11 cellular contexts compared by ENCODE assay signal in the genomic region with DNA sequence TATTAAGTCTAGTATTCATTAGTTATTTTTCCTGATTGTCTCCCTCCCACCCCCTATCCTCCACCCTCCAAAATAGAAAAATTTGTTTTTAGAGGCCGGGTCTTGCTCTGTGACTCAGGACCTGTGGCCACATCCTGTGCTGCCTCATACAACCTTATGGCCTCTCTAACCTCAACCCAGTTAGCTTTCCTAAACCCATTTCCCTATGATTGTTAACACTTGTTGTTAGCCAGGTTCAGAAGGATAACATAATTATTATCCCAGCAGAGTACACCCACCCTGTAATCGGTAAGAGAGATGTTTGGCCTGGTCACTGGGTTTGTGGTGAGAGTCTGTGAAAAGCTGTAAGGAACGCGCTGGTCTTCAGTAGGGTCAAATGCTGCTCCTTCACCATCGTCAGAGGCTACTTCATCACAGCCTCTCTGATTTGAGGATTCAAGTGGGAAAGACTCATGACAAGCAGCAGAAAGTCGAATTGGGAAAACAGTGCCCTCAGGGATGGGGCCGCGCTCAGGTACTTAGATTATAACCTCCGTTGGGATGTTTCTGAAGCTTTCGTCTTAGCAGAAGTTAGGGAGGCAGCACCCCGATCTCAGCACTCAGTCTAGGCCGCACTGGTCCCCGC. TPM values are rescaled to one million over a fixed set of nuclear protein-coding genes. Genes with fewer than 3 reads are reported as not detected.
DNase-seq lines count a peak whose midpoint lies in the region; ATAC-seq and TF ChIP-seq lines count a peak whose summit lies in the region.
"Had no signal": no experiment of that assay in that cellular context is flagged by ENCODE, and none has a peak within 500 bp of the region (broad histone marks: within the 10 kb centered on the region; RNA-seq: fewer than 3 reads in every experiment).

No MANE protein-coding gene starts in this region.

- DNase-seq in adrenal gland (no peak), myocyte (ENCODE audit: low read depth) (peak; percentile 4), cerebellar nuclear complex (lab: John Stamatoyannopoulos, UW) (no peak)
- DNase-seq in stimulated activated CD4-positive, alpha-beta T cell treated with anti-CD3 and anti-CD28 coated beads, Interleukin-4, amount 100 ng/mL, for 24 hours = no peak
- DNase-seq: left ventricle myocardium superior; NCI-H1417; stimulated activated CD4-positive, alpha-beta T cell treated with anti-CD3 and anti-CD28 coated beads, Interleukin-12 subunit alpha, Interleukin-12 subunit beta, amount 100 ng/mL, for 4 hours had no signal

- WGBS in adrenal gland, 4 donors = 74 to 80% (median 77%) methylated on average over 10 to 13 of the region's 13 CpGs

- intact Hi-C loops in adrenal gland (cut with DNase I) = loop anchor here (5.0 to 10.0 kb wide), 2 partner anchors 72 to 200 kb away; a partner anchor contains a TSS

- no peaks in the 10 kb centered on the region for H3K9me3 ChIP-seq in BLaER1 treated with 17β-estradiol and CSF1 and Interleukin-3, amounts not matched to agents 10 nM and 100 nM (replicated peaks in 1 of 11)
- H3K9me3 ChIP-seq in HUES6 (ENCODE audit: control insufficient read depth, insufficient read depth, low read depth, low read length) = no peaks in the 10 kb centered on the region
- H3K9me3 ChIP-seq in adrenal gland (replicated peaks in 1 of 3) = no peaks in the 10 kb centered on the region

- no peak for TF ChIP-seq POLR2A in adrenal gland (IDR thresholded peaks at IDR 0.05)

- TF ChIP-seq CTCF in adrenal gland (IDR thresholded peaks at IDR 0.05) = no peak

- peaks cover 0 to 16% (median 5%) of the 10 kb centered on the region in 11 experiments; a peak in 6 of 22 replicates for H3K36me3 ChIP-seq in BLaER1 treated with 17β-estradiol and CSF1 and Interleukin-3, amounts not matched to agents 10 nM and 100 nM
- H3K36me3 ChIP-seq in HUES6 (ENCODE audit: control insufficient read depth, insufficient read depth, low read length) (no peaks in the 10 kb centered on the region), adrenal gland (replicated peaks in 1 of 2) (no peaks in the 10 kb centered on the region)

- peak overlapping the region in 7 of 11 experiments; percentile 20 to 72 (median 48); a peak in 13 of 22 replicates for H3K27ac ChIP-seq in BLaER1 treated with 17β-estradiol and CSF1 and Interleukin-3, amounts not matched to agents 10 nM and 100 nM
- H3K27ac ChIP-seq in HUES6 (ENCODE audit: low read depth, low read length) (no peak overlapping the region), adrenal gland (peak overlapping the region in 4 of 5 donors; percentile 15 to 92 (median 76))

- H3K4me1 ChIP-seq in BLaER1 treated with 17β-estradiol and CSF1 and Interleukin-3, amounts not matched to agents 10 nM and 100 nM = peaks cover 30 to 71% (median 54%) of the 10 kb centered on the region in 10 experiments
- H3K4me1 ChIP-seq in HUES6 (ENCODE audit: control insufficient read depth, insufficient read depth, low read length) (peaks cover 32% of the 10 kb centered on the region), adrenal gland (replicated peaks in 1 of 2) (peaks cover 9 to 38% of the 10 kb centered on the region in 2 donors)

- peaks cover 0 to 18% (median 8%) of the 10 kb centered on the region in 11 experiments; a peak in 12 of 22 replicates for H4K20me1 ChIP-seq in BLaER1 treated with 17β-estradiol and CSF1 and Interleukin-3, amounts not matched to agents 10 nM and 100 nM

- no peaks in the 10 kb centered on the region for H3K27me3 ChIP-seq in BLaER1 treated with 17β-estradiol and CSF1 and Interleukin-3, amounts not matched to agents 10 nM and 100 nM
- no peaks in the 10 kb centered on the region for H3K27me3 ChIP-seq in HUES6 (ENCODE audit: control insufficient read depth, insufficient read depth, low read length)
- H3K27me3 ChIP-seq in adrenal gland = no peaks in the 10 kb centered on the region

- H3K4me2 ChIP-seq in BLaER1 treated with 17β-estradiol and CSF1 and Interleukin-3, amounts not matched to agents 10 nM and 100 nM = peak overlapping the region in 7 of 11 experiments; percentile 1 to 76 (median 51); a peak in 13 of 22 replicates

- ATAC-seq in GM21526 (IDR thresholded peaks at IDR 0.05; ENCODE audit: low FRiP score, unreplicated experiment) (no peak), HG02970 (IDR thresholded peaks at IDR 0.05; ENCODE audit: low FRiP score, unreplicated experiment) (no peak)

- H3K9ac ChIP-seq in BLaER1 treated with 17β-estradiol and CSF1 and Interleukin-3, amounts not matched to agents 10 nM and 100 nM = peak overlapping the region in 9 of 11 experiments; percentile 3 to 52 (median 33); a peak in 9 of 22 replicates
- no peak overlapping the region for H3K9ac ChIP-seq in HUES6 (ENCODE audit: low read length)

- no peak overlapping the region for H3K4me3 ChIP-seq in BLaER1 treated with 17β-estradiol and CSF1 and Interleukin-3, amounts not matched to agents 10 nM and 100 nM
- H3K4me3 ChIP-seq in HUES6 (ENCODE audit: low read depth, low read length) = 0 out of 2 replicates have a peak overlapping the region, but pooled peaks have one; percentile 29
- H3K4me3 ChIP-seq in adrenal gland = peak overlapping the region in 1 of 4 donors; percentile 47

RNA-seq across cellular contexts. Expression of a gene that starts 35.9 kb away (rescaled TPM):
- total RNA-seq in adrenal gland (100 to 1,000 TPM in 5 of 8 donors, 10 to 100 TPM in 3; 86.5 to 175 (median 130) TPM), myocyte (115 and 126 TPM in 2 replicates)
- polyA plus RNA-seq in adrenal gland = 100 to 1,000 TPM in 1 of 3 donors, 10 to 100 TPM in 2; 95.8 to 242 (median 96.5) TPM
- polyA plus RNA-seq in myocyte (2012) = 139 TPM
